Comparison of ENCODE assay signal across 15 cellular contexts in the genomic region with DNA sequence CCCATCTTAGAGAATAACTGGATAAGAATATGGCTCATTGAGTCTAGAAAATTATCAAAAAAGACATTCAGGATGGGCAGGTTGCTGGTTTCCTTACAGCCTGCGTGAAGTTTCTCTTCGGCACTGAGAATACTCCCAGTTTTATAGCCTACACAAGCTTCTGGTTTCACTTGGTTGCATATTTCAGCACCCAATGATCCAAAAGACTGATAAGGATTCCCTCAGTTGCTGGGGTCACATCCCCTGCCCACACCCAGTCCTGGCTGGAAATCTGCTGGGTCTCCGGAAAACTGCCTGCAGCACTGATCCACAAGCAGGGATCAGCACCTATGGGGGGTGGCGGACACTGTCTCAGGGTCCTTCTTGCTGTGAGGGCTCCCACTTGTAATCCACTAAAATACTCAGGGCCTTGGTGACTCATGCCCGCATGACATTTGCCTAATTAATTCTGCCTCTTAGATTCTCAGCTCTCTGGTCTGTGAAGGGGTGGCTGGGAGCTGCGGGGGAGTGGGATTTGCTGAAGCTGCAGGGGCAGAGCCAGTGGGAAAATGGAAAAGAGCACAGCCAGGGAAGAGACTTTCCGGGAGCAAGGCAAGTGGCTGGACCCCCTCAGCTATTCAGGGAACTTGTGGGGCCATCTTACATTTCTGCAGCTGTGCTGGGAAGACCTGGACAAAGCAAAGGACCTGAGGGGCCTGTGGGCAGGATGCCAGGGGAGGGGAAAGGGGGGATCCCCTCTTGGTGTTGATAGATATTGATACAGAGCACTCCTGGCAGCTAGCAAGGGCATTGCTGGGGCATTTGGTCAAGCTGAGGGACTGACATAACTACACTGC.
"Had no signal": no experiment of that assay in that cellular context is flagged by ENCODE, and none has a peak within 500 bp of the region (broad histone marks: within the 10 kb centered on the region; RNA-seq: fewer than 3 reads in every experiment).

No MANE protein-coding gene starts in this region.

- H3K27me3 ChIP-seq: cardiac muscle cell had no signal

- H3K4me3 ChIP-seq: cardiac muscle cell, heart right ventricle, lung, mucosa of descending colon, thoracic aorta had no signal

- H3K27ac ChIP-seq: cardiac muscle cell, heart right ventricle, thoracic aorta had no signal

- DNase-seq: activated CD4-positive, alpha-beta T cell treated with anti-CD3 and anti-CD28 coated beads for 4 hours; activated CD8-positive, alpha-beta memory T cell treated with anti-CD3 and anti-CD28 coated beads, Interleukin-2, amount 50 U/mL, for 48 hours; activated CD8-positive, alpha-beta T cell treated with anti-CD3 and anti-CD28 coated beads, Interleukin-2, amount 10 ng/mL, durations not matched to agents 7 days and 5 days; activated naive CD8-positive, alpha-beta T cell treated with anti-CD3 and anti-CD28 coated beads, Interleukin-2, amount 10 ng/mL, durations not matched to agents 7 days and 5 days; aorta; foreskin melanocyte; heart right ventricle; mucosa of descending colon; naive thymus-derived CD8-positive, alpha-beta T cell; stimulated activated CD4-positive, alpha-beta T cell treated with anti-CD3 and anti-CD28 coated beads, Interleukin-4, amount 100 ng/mL, for 1 hour; T-cell; T1000 had no signal

- H3K4me1 ChIP-seq: heart right ventricle had no signal

- ATAC-seq: activated CD8-positive, alpha-beta T cell treated with anti-CD3 and anti-CD28 coated beads, Interleukin-2, amount 10 ng/mL, durations not matched to agents 7 days and 5 days; heart right ventricle; mucosa of descending colon; naive thymus-derived CD8-positive, alpha-beta T cell; T-cell had no signal

- H3K36me3 ChIP-seq: cardiac muscle cell, heart right ventricle, thoracic aorta had no signal

- H3K9me3 ChIP-seq: mucosa of descending colon, thoracic aorta had no signal
